ENCODE assay signal across 13 cellular contexts in genomic region chr18:46182633-46183401, GRCh38.
A peak's percentile ranks its signal among the peaks of the same experiment; 100 is the strongest.
DNase-seq lines count a peak whose midpoint lies in the region; ATAC-seq and TF ChIP-seq lines count a peak whose summit lies in the region.
"Had no signal": no experiment of that assay in that cellular context is flagged by ENCODE, and none has a peak within 500 bp of the region (broad histone marks: within the 10 kb centered on the region; RNA-seq: fewer than 3 reads in every experiment).

No MANE protein-coding gene starts in this region.

- TF ChIP-seq CTCF in Loucy (conservative IDR thresholded peaks at IDR 0.05; ENCODE audit: low read length) (no peak), prostate gland (IDR thresholded peaks at IDR 0.05) (no peak), PC-3 (conservative IDR thresholded peaks at IDR 0.05; ENCODE audit: low read depth, low read length) (no peak)

- 25% methylated on average over 3 of the region's 3 CpGs for WGBS in prostate gland

- H3K4me1 ChIP-seq in Loucy (ENCODE audit: insufficient read depth, low read length, poor library complexity, severe bottlenecking): peaks cover 37% of the 10 kb centered on the region
- H3K4me1 ChIP-seq in prostate gland (replicated peaks): no peaks in the 10 kb centered on the region
- H3K4me1 ChIP-seq in PC-3 (ENCODE audit: insufficient read depth, low read length): no peaks in the 10 kb centered on the region

- H4K20me1 ChIP-seq in Loucy (ENCODE audit: insufficient read depth, low read length, poor library complexity, severe bottlenecking) (peaks cover 52% of the 10 kb centered on the region), PC-3 (ENCODE audit: low read length) (no peaks in the 10 kb centered on the region)

- H3K27ac ChIP-seq in prostate gland (no peak overlapping the region), PC-3 (ENCODE audit: low read length) (no peak overlapping the region)

- no peaks in the 10 kb centered on the region for H3K27me3 ChIP-seq in Loucy (ENCODE audit: insufficient read depth, low read length, poor library complexity, severe bottlenecking)
- no peaks in the 10 kb centered on the region for H3K27me3 ChIP-seq in prostate gland (replicated peaks; ENCODE audit: insufficient read depth)
- H3K27me3 ChIP-seq in PC-3 (ENCODE audit: low read length): no peaks in the 10 kb centered on the region
- H3K27me3 ChIP-seq: testis had no signal

- H3K9ac ChIP-seq in Loucy (ENCODE audit: low read depth, low read length, poor library complexity, severe bottlenecking): no peak overlapping the region
- no peak overlapping the region for H3K9ac ChIP-seq in PC-3 (ENCODE audit: low read length)

- no peaks in the 10 kb centered on the region for H3K9me3 Mint-ChIP-seq in naive thymus-derived CD8-positive, alpha-beta T cell
- H3K9me3 Mint-ChIP-seq: activated CD4-positive, alpha-beta T cell treated with anti-CD3 and anti-CD28 coated beads, Interleukin-2, amount 10 ng/mL, durations not matched to agents 7 days and 5 days had no signal

- peak overlapping the region; percentile 36 for H3K4me2 ChIP-seq in Loucy (ENCODE audit: low read depth, low read length, poor library complexity, severe bottlenecking)
- no peak overlapping the region for H3K4me2 ChIP-seq in PC-3 (ENCODE audit: low read length)

- 0 out of 2 replicates have a peak, but pooled peaks cover 3% of the 10 kb centered on the region for H3F3A ChIP-seq in Loucy (ENCODE audit: low read depth)
- no peaks in the 10 kb centered on the region for H3F3A ChIP-seq in PC-3 (ENCODE audit: low read length, unreplicated experiment)

- peak overlapping the region; percentile 6 for H3K4me3 ChIP-seq in Loucy (ENCODE audit: low read length, poor library complexity, severe bottlenecking)
- no peak overlapping the region for H3K4me3 ChIP-seq in prostate gland
- H3K4me3 ChIP-seq in PC-3 (ENCODE audit: low read length): no peak overlapping the region
- H3K4me3 ChIP-seq: testis had no signal

- intact Hi-C loops in prostate gland (cut with DNase I) (no loop called here), PC-3 (cut with micrococcal nuclease) (no loop called here)

- H3K36me3 ChIP-seq in Loucy (ENCODE audit: insufficient read depth, low read length) (no peaks in the 10 kb centered on the region), prostate gland (no peaks in the 10 kb centered on the region), PC-3 (ENCODE audit: low read depth, low read length) (no peaks in the 10 kb centered on the region)

- H3K27me3 Mint-ChIP-seq in naive thymus-derived CD8-positive, alpha-beta T cell: no peaks in the 10 kb centered on the region
- H3K27me3 Mint-ChIP-seq: activated CD4-positive, alpha-beta T cell treated with anti-CD3 and anti-CD28 coated beads, Interleukin-2, amount 10 ng/mL, durations not matched to agents 7 days and 5 days had no signal

- CTCF ChIA-PET in PC-3 (lab: Charles Lee): no interaction called here

- peaks cover 26 to 80% (median 70%) of the 10 kb centered on the region in 4 donors for H3K4me1 Mint-ChIP-seq in naive thymus-derived CD8-positive, alpha-beta T cell

- no peak for ATAC-seq in naive thymus-derived CD8-positive, alpha-beta T cell
- no peak for ATAC-seq in PC-3

- TF ChIP-seq POLR2A in prostate gland (IDR thresholded peaks at IDR 0.05): no peak

- POLR2A ChIA-PET in naive thymus-derived CD8-positive, alpha-beta T cell (lab: Charles Lee): interaction anchor here (0.6 kb wide), 1 partner anchor 30 kb away, joined by 5 read pairs; no protein-coding TSS in a partner anchor
- POLR2A ChIA-PET in PC-3 (lab: Charles Lee; ENCODE audit: unreplicated experiment): no interaction called here

- no TSS peak for BruUV-seq in PC-3 (replicated peaks; lab: Mats Ljungman, UMichigan)

- peak overlapping the region in 7 of 10 donors; percentile 23 to 81 (median 56) for H3K27ac Mint-ChIP-seq in naive thymus-derived CD8-positive, alpha-beta T cell

- H3K9me3 ChIP-seq in Loucy (ENCODE audit: insufficient read depth, low read depth, low read length) (no peaks in the 10 kb centered on the region), prostate gland (no peaks in the 10 kb centered on the region), PC-3 (ENCODE audit: low read length) (no peaks in the 10 kb centered on the region)
- H3K9me3 ChIP-seq: testis had no signal

- H3K79me2 ChIP-seq in Loucy (ENCODE audit: insufficient read depth, low read length): peaks cover 99% of the 10 kb centered on the region
- H3K79me2 ChIP-seq in PC-3 (ENCODE audit: low read length): peaks cover 75% of the 10 kb centered on the region

- H3K9me2 ChIP-seq in Loucy (replicated peaks; ENCODE audit: low read depth, low read length) (no peaks in the 10 kb centered on the region), PC-3 (replicated peaks; ENCODE audit: low read length) (no peaks in the 10 kb centered on the region)

- DNase-seq in EH (ENCODE audit: low read depth) (peak; percentile 41), astrocyte of the hippocampus (ENCODE audit: low read depth, low spot score) (peak; percentile 40), prostate gland (ENCODE audit: low spot score) (no peak), AG08395 (ENCODE audit: low spot score) (no peak), PC-3 (no peak)
- DNase-seq in naive thymus-derived CD8-positive, alpha-beta T cell: no peak
- DNase-seq: activated CD4-positive, alpha-beta T cell treated with anti-CD3 and anti-CD28 coated beads, Interleukin-2, amount 10 ng/mL, durations not matched to agents 7 days and 5 days; effector CD8-positive, alpha-beta T cell; mammary epithelial cell; NCI-H510A treated with DMSO at 0.1 percent for 48 hours; retina; testis had no signal

- H2AFZ ChIP-seq in Loucy (ENCODE audit: low read length) (no peak overlapping the region), PC-3 (ENCODE audit: low read length) (no peak overlapping the region)

- peak overlapping the region in 9 of 10 donors; percentile 8 to 50 (median 43) for H3K4me3 Mint-ChIP-seq in naive thymus-derived CD8-positive, alpha-beta T cell
- H3K4me3 Mint-ChIP-seq: activated CD4-positive, alpha-beta T cell treated with anti-CD3 and anti-CD28 coated beads, Interleukin-2, amount 10 ng/mL, durations not matched to agents 7 days and 5 days had no signal

- peaks cover 0 to 33% (median 0%) of the 10 kb centered on the region in 3 donors for H3K36me3 Mint-ChIP-seq in naive thymus-derived CD8-positive, alpha-beta T cell

Comparison
In these comparisons a context has a peak if more than half of its experiments do, and no peak if none do; other contexts are left out.
1. DNase-seq: peak in EH (single experiment) and astrocyte of the hippocampus (single experiment); none in naive thymus-derived CD8-positive, alpha-beta T cell (0 of 10), prostate gland (single experiment), AG08395 (single experiment) and PC-3 (single experiment).